ENCODE assay signal across 11 cellular contexts in genomic region chr5:54671111-54671531, GRCh38.
DNase-seq lines count a peak whose midpoint lies in the region; FAIRE-seq and TF ChIP-seq lines count a peak whose summit lies in the region.
"Had no signal": no experiment of that assay in that cellular context is flagged by ENCODE, and none has a peak within 500 bp of the region (broad histone marks: within the 10 kb centered on the region; RNA-seq: fewer than 3 reads in every experiment).

No MANE protein-coding gene starts in this region.

- H3K4me1 ChIP-seq in prostate gland (replicated peaks): no peaks in the 10 kb centered on the region
- H3K4me1 ChIP-seq in Karpas-422 (ENCODE audit: low read length): no peaks in the 10 kb centered on the region

- peak; percentile 15 for DNase-seq in GM03348 (ENCODE audit: low spot score)
- DNase-seq in NCI-H69 (lab: John Stamatoyannopoulos, UW): peak; percentile 6
- DNase-seq in fibroblast of peridontal ligament (ENCODE audit: extremely low read depth): peak; percentile 97
- DNase-seq in prostate gland (ENCODE audit: low spot score): peak; percentile 27
- DNase-seq in HuH-7 (ENCODE audit: low spot score): no peak
- no peak for DNase-seq in Karpas-422
- no peak for DNase-seq in NCI-H526 (lab: John Stamatoyannopoulos, UW)
- DNase-seq in RCC 7860 (ENCODE audit: low spot score): no peak
- DNase-seq: NCI-H1105 treated with DMSO at 0.1 percent for 48 hours; stimulated activated CD4-positive, alpha-beta T cell treated with anti-CD3 and anti-CD28 coated beads, Interleukin-12 subunit alpha, Interleukin-12 subunit beta, amount 100 ng/mL, for 4 hours had no signal

- FAIRE-seq in RCC 7860 (lab: Jason Lieb, UNC): no peak

- H3K4me2 ChIP-seq in Karpas-422 (ENCODE audit: low read depth, low read length, poor library complexity, severe bottlenecking): no peak overlapping the region

- no peak for TF ChIP-seq POLR2A in prostate gland (IDR thresholded peaks at IDR 0.05)

- H3K4me3 ChIP-seq in prostate gland (no peak overlapping the region), Karpas-422 (ENCODE audit: low read length) (no peak overlapping the region)

- TF ChIP-seq CTCF in prostate gland (IDR thresholded peaks at IDR 0.05): no peak

- H3K27ac ChIP-seq in prostate gland (no peak overlapping the region), Karpas-422 (ENCODE audit: low read length) (no peak overlapping the region)
- H3K27ac ChIP-seq: VCaP had no signal

- no peaks in the 10 kb centered on the region for H3K9me3 ChIP-seq in prostate gland
- peaks cover 4% of the 10 kb centered on the region; the same call in 1 of the 2 replicates for H3K9me3 ChIP-seq in Karpas-422 (ENCODE audit: low read length)

- no peaks in the 10 kb centered on the region for H3K79me2 ChIP-seq in Karpas-422 (ENCODE audit: low read length)

- H2AFZ ChIP-seq in Karpas-422 (ENCODE audit: low read length): no peak overlapping the region

- H3K27me3 ChIP-seq in prostate gland (replicated peaks; ENCODE audit: insufficient read depth) (no peaks in the 10 kb centered on the region), Karpas-422 (ENCODE audit: low read length) (peaks cover 2% of the 10 kb centered on the region; the same call in 1 of the 2 replicates)

- H3K9me2 ChIP-seq in Karpas-422 (replicated peaks; ENCODE audit: insufficient read depth, low read length): no peaks in the 10 kb centered on the region

- H4K20me1 ChIP-seq in Karpas-422 (ENCODE audit: insufficient read depth, low read depth, low read length): no peaks in the 10 kb centered on the region

- no peak overlapping the region for H3K9ac ChIP-seq in Karpas-422 (ENCODE audit: low read length)

- no peaks in the 10 kb centered on the region for H3K36me3 ChIP-seq in prostate gland
- H3K36me3 ChIP-seq in Karpas-422 (ENCODE audit: insufficient read depth, low read length): no peaks in the 10 kb centered on the region

- 53% methylated on average over 4 of the region's 4 CpGs for whole genome bisulfite sequencing in prostate gland

- intact Hi-C loops in prostate gland (cut with DNase I): no loop called here

Comparison
In these comparisons a context has a peak if more than half of its experiments do, and no peak if none do; other contexts are left out.
1. DNase-seq: peak in GM03348 (single experiment), NCI-H69 (single experiment), fibroblast of peridontal ligament (single experiment) and prostate gland (single experiment); none in HuH-7 (single experiment), Karpas-422 (single experiment), NCI-H526 (0 of 2) and RCC 7860 (single experiment).